Comparison of ENCODE assay signal across 1 cellular context in genomic region chr11:78325274-78325781, GRCh38.
A peak's percentile ranks its signal among the peaks of the same experiment; 100 is the strongest.
TF ChIP-seq lines count a peak whose summit lies in the region.

No MANE protein-coding gene starts in this region.

TF ChIP-seq in K562, 482 proteins besides CTCF, POLR2A, EP300 and RAD21 (continued from another document and continues in another):
- TF ChIP-seq XRCC4 (IDR thresholded peaks at IDR 0.05; ENCODE audit: extremely low read depth, insufficient read depth, insufficient read length) (no peak), WHSC1 (IDR thresholded peaks at IDR 0.05; ENCODE audit: low read length) (no peak), RB1 (IDR thresholded peaks at IDR 0.05; ENCODE audit: low read depth) (no peak), SPI1 (IDR thresholded peaks at IDR 0.05; ENCODE audit: borderline replicate concordance, low read depth, low read length) (no peak), FOXP4 (CRISPR knock-in tag; IDR thresholded peaks at IDR 0.05; ENCODE audit: borderline replicate concordance) (no peak), KAT8 (IDR thresholded peaks at IDR 0.05; ENCODE audit: low read depth) (no peak), MEIS2 (IDR thresholded peaks at IDR 0.05; ENCODE audit: partially characterized antibody) (peak; percentile 76), DDX20 (tag; IDR thresholded peaks at IDR 0.05; ENCODE audit: low read depth) (no peak), THAP7 (CRISPR knock-in tag; IDR thresholded peaks at IDR 0.05) (no peak), GABPB1 (CRISPR knock-in tag; IDR thresholded peaks at IDR 0.05) (no peak), VEZF1 (CRISPR knock-in tag; IDR thresholded peaks at IDR 0.05) (0 out of 2 replicates have a peak, but pooled peaks have one; percentile 22), GATAD2B (IDR thresholded peaks at IDR 0.05; ENCODE audit: borderline replicate concordance) (no peak), SMAD3 (CRISPR knock-in tag; conservative IDR thresholded peaks at IDR 0.05) (no peak), ZNF324 (CRISPR knock-in tag; IDR thresholded peaks at IDR 0.05) (no peak), ZNF707 (CRISPR knock-in tag; conservative IDR thresholded peaks at IDR 0.05) (no peak), PHTF2 (CRISPR knock-in tag; IDR thresholded peaks at IDR 0.05) (no peak), ZNF253 (CRISPR knock-in tag; conservative IDR thresholded peaks at IDR 0.05) (no peak), NFYB (IDR thresholded peaks at IDR 0.05; ENCODE audit: extremely low read depth, insufficient read length) (no peak), ZNF282 (CRISPR knock-in tag; IDR thresholded peaks at IDR 0.05) (no peak), ZEB2 (IDR thresholded peaks at IDR 0.05) (peak; percentile 69; the same call in 1 of the 2 replicates), SP2 (IDR thresholded peaks at IDR 0.05; ENCODE audit: extremely low read depth, low read depth, low read length, poor library complexity, severe bottlenecking) (no peak), ATF3 (IDR thresholded peaks at IDR 0.05) (no peak), ATF3 (CRISPR knock-in tag; conservative IDR thresholded peaks at IDR 0.05) (no peak), HDGF (IDR thresholded peaks at IDR 0.05) (no peak), CBFA2T3 (IDR thresholded peaks at IDR 0.05) (peak; percentile 59), FOXK2 (conservative IDR thresholded peaks at IDR 0.05 in 1 of 2, IDR thresholded peaks at IDR 0.05 in 1 of 2; ENCODE audit: low read depth in 2 of 2) (no peak), ZNF444 (CRISPR knock-in tag; IDR thresholded peaks at IDR 0.05) (no peak), ZBTB1 (CRISPR knock-in tag; IDR thresholded peaks at IDR 0.05; ENCODE audit: borderline replicate concordance, low read depth) (no peak), ZNF695 (CRISPR knock-in tag; IDR thresholded peaks at IDR 0.05) (no peak), NONO (IDR thresholded peaks at IDR 0.05; ENCODE audit: low read depth in 2 of 2, low read length in 1 of 2) (no peak), ZKSCAN8 (CRISPR knock-in tag; IDR thresholded peaks at IDR 0.05) (no peak), STAT5B (CRISPR knock-in tag; IDR thresholded peaks at IDR 0.05) (no peak), HNRNPK (IDR thresholded peaks at IDR 0.05; ENCODE audit: low read depth, low read length, poor library complexity, severe bottlenecking) (no peak), HMGN3 (IDR thresholded peaks at IDR 0.05; ENCODE audit: borderline replicate concordance, extremely low read depth, insufficient read length, low read depth, low read length) (no peak), MECOM (CRISPR knock-in tag; IDR thresholded peaks at IDR 0.05) (no peak), TCF3 (CRISPR knock-in tag; IDR thresholded peaks at IDR 0.05) (peak; percentile 47; the same call in 1 of the 2 replicates), ZNF583 (CRISPR knock-in tag; IDR thresholded peaks at IDR 0.05) (no peak), ZNF3 (CRISPR knock-in tag; IDR thresholded peaks at IDR 0.05) (no peak), MED1 (CRISPR knock-in tag; IDR thresholded peaks at IDR 0.05; ENCODE audit: borderline replicate concordance) (no peak), EZH2 (IDR thresholded peaks at IDR 0.05; ENCODE audit: borderline replicate concordance, low read depth, low read length) (no peak), L3MBTL2 (IDR thresholded peaks at IDR 0.05) (peak; percentile 40; the same call in 1 of the 2 replicates), SNRNP70 (optimal IDR thresholded peaks at IDR 0.05; ENCODE audit: low read depth, low read length) (no peak), RBM34 (IDR thresholded peaks at IDR 0.05; ENCODE audit: borderline replicate concordance, insufficient read depth, low read length) (no peak), NFRKB (IDR thresholded peaks at IDR 0.05; ENCODE audit: low read depth) (peak; percentile 52; the same call in 1 of the 2 replicates), BMI1 (IDR thresholded peaks at IDR 0.05; ENCODE audit: low read length) (no peak), ZNF263 (CRISPR knock-in tag; IDR thresholded peaks at IDR 0.05; ENCODE audit: borderline replicate concordance) (no peak), ZNF785 (CRISPR knock-in tag; IDR thresholded peaks at IDR 0.05) (no peak), ESRRB (CRISPR knock-in tag; IDR thresholded peaks at IDR 0.05; ENCODE audit: borderline replicate concordance) (no peak), CC2D1A (IDR thresholded peaks at IDR 0.05) (no peak), XRCC3 (IDR thresholded peaks at IDR 0.05) (no peak)
- TF ChIP-seq, protein P1, sequence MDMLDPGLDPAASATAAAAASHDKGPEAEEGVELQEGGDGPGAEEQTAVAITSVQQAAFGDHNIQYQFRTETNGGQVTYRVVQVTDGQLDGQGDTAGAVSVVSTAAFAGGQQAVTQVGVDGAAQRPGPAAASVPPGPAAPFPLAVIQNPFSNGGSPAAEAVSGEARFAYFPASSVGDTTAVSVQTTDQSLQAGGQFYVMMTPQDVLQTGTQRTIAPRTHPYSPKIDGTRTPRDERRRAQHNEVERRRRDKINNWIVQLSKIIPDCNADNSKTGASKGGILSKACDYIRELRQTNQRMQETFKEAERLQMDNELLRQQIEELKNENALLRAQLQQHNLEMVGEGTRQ (CRISPR knock-in tag; IDR thresholded peaks at IDR 0.05) = no peak
- TF ChIP-seq, protein P2, sequence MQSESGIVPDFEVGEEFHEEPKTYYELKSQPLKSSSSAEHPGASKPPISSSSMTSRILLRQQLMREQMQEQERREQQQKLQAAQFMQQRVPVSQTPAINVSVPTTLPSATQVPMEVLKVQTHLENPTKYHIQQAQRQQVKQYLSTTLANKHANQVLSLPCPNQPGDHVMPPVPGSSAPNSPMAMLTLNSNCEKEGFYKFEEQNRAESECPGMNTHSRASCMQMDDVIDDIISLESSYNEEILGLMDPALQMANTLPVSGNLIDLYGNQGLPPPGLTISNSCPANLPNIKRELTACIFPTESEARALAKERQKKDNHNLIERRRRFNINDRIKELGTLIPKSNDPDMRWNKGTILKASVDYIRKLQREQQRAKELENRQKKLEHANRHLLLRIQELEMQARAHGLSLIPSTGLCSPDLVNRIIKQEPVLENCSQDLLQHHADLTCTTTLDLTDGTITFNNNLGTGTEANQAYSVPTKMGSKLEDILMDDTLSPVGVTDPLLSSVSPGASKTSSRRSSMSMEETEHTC (IDR thresholded peaks at IDR 0.05) = no peak
- TF ChIP-seq, protein P3, sequence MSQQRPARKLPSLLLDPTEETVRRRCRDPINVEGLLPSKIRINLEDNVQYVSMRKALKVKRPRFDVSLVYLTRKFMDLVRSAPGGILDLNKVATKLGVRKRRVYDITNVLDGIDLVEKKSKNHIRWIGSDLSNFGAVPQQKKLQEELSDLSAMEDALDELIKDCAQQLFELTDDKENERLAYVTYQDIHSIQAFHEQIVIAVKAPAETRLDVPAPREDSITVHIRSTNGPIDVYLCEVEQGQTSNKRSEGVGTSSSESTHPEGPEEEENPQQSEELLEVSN (IDR thresholded peaks at IDR 0.05; ENCODE audit: borderline replicate concordance in 1 of 2, extremely low read depth in 1 of 2, insufficient read depth in 1 of 2, insufficient read length in 1 of 2, low read depth in 1 of 2, low read length in 1 of 2, poor library complexity in 1 of 2, severe bottlenecking in 1 of 2) = no peak
- TF ChIP-seq, protein P4, sequence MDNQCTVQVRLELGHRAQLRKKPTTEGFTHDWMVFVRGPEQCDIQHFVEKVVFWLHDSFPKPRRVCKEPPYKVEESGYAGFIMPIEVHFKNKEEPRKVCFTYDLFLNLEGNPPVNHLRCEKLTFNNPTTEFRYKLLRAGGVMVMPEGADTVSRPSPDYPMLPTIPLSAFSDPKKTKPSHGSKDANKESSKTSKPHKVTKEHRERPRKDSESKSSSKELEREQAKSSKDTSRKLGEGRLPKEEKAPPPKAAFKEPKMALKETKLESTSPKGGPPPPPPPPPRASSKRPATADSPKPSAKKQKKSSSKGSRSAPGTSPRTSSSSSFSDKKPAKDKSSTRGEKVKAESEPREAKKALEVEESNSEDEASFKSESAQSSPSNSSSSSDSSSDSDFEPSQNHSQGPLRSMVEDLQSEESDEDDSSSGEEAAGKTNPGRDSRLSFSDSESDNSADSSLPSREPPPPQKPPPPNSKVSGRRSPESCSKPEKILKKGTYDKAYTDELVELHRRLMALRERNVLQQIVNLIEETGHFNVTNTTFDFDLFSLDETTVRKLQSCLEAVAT (IDR thresholded peaks at IDR 0.05) = no peak
- TF ChIP-seq, protein P5, sequence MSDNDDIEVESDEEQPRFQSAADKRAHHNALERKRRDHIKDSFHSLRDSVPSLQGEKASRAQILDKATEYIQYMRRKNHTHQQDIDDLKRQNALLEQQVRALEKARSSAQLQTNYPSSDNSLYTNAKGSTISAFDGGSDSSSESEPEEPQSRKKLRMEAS (CRISPR knock-in tag; IDR thresholded peaks at IDR 0.05) = no peak
- TF ChIP-seq, protein P6, sequence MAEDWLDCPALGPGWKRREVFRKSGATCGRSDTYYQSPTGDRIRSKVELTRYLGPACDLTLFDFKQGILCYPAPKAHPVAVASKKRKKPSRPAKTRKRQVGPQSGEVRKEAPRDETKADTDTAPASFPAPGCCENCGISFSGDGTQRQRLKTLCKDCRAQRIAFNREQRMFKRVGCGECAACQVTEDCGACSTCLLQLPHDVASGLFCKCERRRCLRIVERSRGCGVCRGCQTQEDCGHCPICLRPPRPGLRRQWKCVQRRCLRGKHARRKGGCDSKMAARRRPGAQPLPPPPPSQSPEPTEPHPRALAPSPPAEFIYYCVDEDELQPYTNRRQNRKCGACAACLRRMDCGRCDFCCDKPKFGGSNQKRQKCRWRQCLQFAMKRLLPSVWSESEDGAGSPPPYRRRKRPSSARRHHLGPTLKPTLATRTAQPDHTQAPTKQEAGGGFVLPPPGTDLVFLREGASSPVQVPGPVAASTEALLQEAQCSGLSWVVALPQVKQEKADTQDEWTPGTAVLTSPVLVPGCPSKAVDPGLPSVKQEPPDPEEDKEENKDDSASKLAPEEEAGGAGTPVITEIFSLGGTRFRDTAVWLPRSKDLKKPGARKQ (CRISPR knock-in tag; IDR thresholded peaks at IDR 0.05) = no peak
- TF ChIP-seq, protein P7, sequence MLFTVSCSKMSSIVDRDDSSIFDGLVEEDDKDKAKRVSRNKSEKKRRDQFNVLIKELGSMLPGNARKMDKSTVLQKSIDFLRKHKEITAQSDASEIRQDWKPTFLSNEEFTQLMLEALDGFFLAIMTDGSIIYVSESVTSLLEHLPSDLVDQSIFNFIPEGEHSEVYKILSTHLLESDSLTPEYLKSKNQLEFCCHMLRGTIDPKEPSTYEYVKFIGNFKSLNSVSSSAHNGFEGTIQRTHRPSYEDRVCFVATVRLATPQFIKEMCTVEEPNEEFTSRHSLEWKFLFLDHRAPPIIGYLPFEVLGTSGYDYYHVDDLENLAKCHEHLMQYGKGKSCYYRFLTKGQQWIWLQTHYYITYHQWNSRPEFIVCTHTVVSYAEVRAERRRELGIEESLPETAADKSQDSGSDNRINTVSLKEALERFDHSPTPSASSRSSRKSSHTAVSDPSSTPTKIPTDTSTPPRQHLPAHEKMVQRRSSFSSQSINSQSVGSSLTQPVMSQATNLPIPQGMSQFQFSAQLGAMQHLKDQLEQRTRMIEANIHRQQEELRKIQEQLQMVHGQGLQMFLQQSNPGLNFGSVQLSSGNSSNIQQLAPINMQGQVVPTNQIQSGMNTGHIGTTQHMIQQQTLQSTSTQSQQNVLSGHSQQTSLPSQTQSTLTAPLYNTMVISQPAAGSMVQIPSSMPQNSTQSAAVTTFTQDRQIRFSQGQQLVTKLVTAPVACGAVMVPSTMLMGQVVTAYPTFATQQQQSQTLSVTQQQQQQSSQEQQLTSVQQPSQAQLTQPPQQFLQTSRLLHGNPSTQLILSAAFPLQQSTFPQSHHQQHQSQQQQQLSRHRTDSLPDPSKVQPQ (CRISPR knock-in tag; IDR thresholded peaks at IDR 0.05; ENCODE audit: borderline replicate concordance) = no peak
